Comparison of ENCODE assay signal across 25 cellular contexts in genomic region chr1:119097380-119097779, GRCh38. TPM values are rescaled to one million over a fixed set of nuclear protein-coding genes. Genes with fewer than 3 reads are reported as not detected.
DNase-seq lines count a peak whose midpoint lies in the region; ATAC-seq, FAIRE-seq and TF ChIP-seq lines count a peak whose summit lies in the region.
"Had no signal": no experiment of that assay in that cellular context is flagged by ENCODE, and none has a peak within 500 bp of the region (broad histone marks: within the 10 kb centered on the region; RNA-seq: fewer than 3 reads in every experiment).

No MANE protein-coding gene starts in this region.

- no peak for TF ChIP-seq CTCF in H1 (IDR thresholded peaks at IDR 0.05; ENCODE audit: control extremely low read depth in 1 of 3, insufficient read depth in 1 of 3, low read depth in 1 of 3, low read length in 3 of 3)

- H3K9ac ChIP-seq in H1 (replicated peaks in 1 of 4; ENCODE audit: extremely low read depth in 1 of 4, low read depth in 3 of 4, low read length in 3 of 4): no peak overlapping the region

- TF ChIP-seq EP300 in H1 (IDR thresholded peaks at IDR 0.05; ENCODE audit: borderline replicate concordance in 1 of 2, low read depth in 2 of 2, low read length in 2 of 2): no peak

- no peak overlapping the region for H3K27ac Mint-ChIP-seq in activated CD4-positive, alpha-beta memory T cell treated with anti-CD3 and anti-CD28 coated beads, Interleukin-2, amount 10 ng/mL, durations not matched to agents 7 days and 5 days
- H3K27ac Mint-ChIP-seq: activated naive CD4-positive, alpha-beta T cell treated with anti-CD3 and anti-CD28 coated beads for 36 hours had no signal

- H3K56ac ChIP-seq in H1 (replicated peaks; ENCODE audit: insufficient read length, low read depth, low read length): no peak overlapping the region

- no peak for TF ChIP-seq RAD21 in H1 (IDR thresholded peaks at IDR 0.05 in 1 of 2, conservative IDR thresholded peaks at IDR 0.05 in 1 of 2; ENCODE audit: low read depth in 2 of 2, low read length in 2 of 2)

- FAIRE-seq in H1 (lab: Jason Lieb, UNC): peak; percentile 48
- no peak for FAIRE-seq in urothelium cell line (lab: Jason Lieb, UNC)
- FAIRE-seq: endometrium had no signal

- no peaks in the 10 kb centered on the region; the same call in 1 of the 2 replicates for H3K23me2 ChIP-seq in H1 (ENCODE audit: low read depth, low read length)

- H4K8ac ChIP-seq in H1 (ENCODE audit: extremely low read depth, insufficient read depth, low read length): no peak overlapping the region

- H3K23ac ChIP-seq in H1 (ENCODE audit: insufficient read length): no peak overlapping the region

- POLR2A ChIA-PET in H1 (lab: Charles Lee; ENCODE audit: partially characterized antibody): no interaction called here
- POLR2A ChIA-PET in activated CD4-positive, alpha-beta memory T cell treated with anti-CD3 and anti-CD28 coated beads, Interleukin-2, amount 10 ng/mL, durations not matched to agents 7 days and 5 days (lab: Charles Lee): no interaction called here

- no peak overlapping the region for H3K4me3 ChIP-seq in H1 (ENCODE audit: extremely low read depth in 1 of 4, insufficient read depth in 2 of 4, low read depth in 3 of 4, low read length in 4 of 4)
- H3K4me3 ChIP-seq: ascending aorta, colonic mucosa, left ventricle myocardium inferior, PC-9, spleen had no signal

- no peaks in the 10 kb centered on the region for H3K27me3 Mint-ChIP-seq in activated CD4-positive, alpha-beta memory T cell treated with anti-CD3 and anti-CD28 coated beads, Interleukin-2, amount 10 ng/mL, durations not matched to agents 7 days and 5 days

- H3K14ac ChIP-seq in H1 (ENCODE audit: insufficient read length): no peak overlapping the region

- H4K20me1 ChIP-seq in H1 (replicated peaks in 1 of 2; ENCODE audit: control insufficient read depth in 1 of 2, insufficient read depth in 2 of 2, low read length in 2 of 2): no peaks in the 10 kb centered on the region

- H4K91ac ChIP-seq in H1 (replicated peaks; ENCODE audit: insufficient read length, low read length): no peak overlapping the region

- no peak overlapping the region for H2BK120ac ChIP-seq in H1 (replicated peaks; ENCODE audit: low read depth, low read length)

- H2AK5ac ChIP-seq in H1 (ENCODE audit: low read depth, low read length): 0 out of 2 replicates have a peak overlapping the region, but pooled peaks have one; percentile 43

- H3K27ac ChIP-seq in H1 (ENCODE audit: low read depth, low read length): no peak overlapping the region
- H3K27ac ChIP-seq: ascending aorta, colonic mucosa, left ventricle myocardium inferior, neutrophil, PC-9, spleen, WERI-Rb-1 had no signal

- WGBS in H1 (ENCODE audit: extremely low coverage in 1 of 2, insufficient coverage in 1 of 2, insufficient read length in 1 of 2, insufficient replicate concordance in 2 of 2, low coverage in 1 of 2, low lambda C conversion rate in 2 of 2, missing lambda C conversion rate in 1 of 2), 2 experiments: 69% methylated on average over 3 of the region's 3 CpGs; no CpG with 5 or more reads in 1 of the 2 experiments

- no peak overlapping the region for H2BK20ac ChIP-seq in H1 (ENCODE audit: low read length)

- no peak overlapping the region for H2BK12ac ChIP-seq in H1 (ENCODE audit: low read depth, low read length)

- no peak overlapping the region for H3K4ac ChIP-seq in H1 (replicated peaks; ENCODE audit: insufficient read length, low read depth, low read length)

- no peak overlapping the region for H4K5ac ChIP-seq in H1 (ENCODE audit: insufficient read length, low read depth, low read length)

- H2AFZ ChIP-seq in H1 (ENCODE audit: low read length): no peak overlapping the region
- H2AFZ ChIP-seq: PC-9 had no signal

- H3K79me2 ChIP-seq in H1 (ENCODE audit: control insufficient read depth in 1 of 2, insufficient read depth in 2 of 2, low read length in 2 of 2): no peaks in the 10 kb centered on the region

- CTCF ChIA-PET in H1 (lab: Charles Lee; ENCODE audit: partially characterized antibody): no interaction called here
- CTCF ChIA-PET in activated CD4-positive, alpha-beta memory T cell treated with anti-CD3 and anti-CD28 coated beads, Interleukin-2, amount 10 ng/mL, durations not matched to agents 7 days and 5 days (lab: Charles Lee): no interaction called here

- no peak overlapping the region for H3K18ac ChIP-seq in H1 (ENCODE audit: extremely low read depth, low read length)

- H3K4me3 Mint-ChIP-seq in activated CD4-positive, alpha-beta memory T cell treated with anti-CD3 and anti-CD28 coated beads, Interleukin-2, amount 10 ng/mL, durations not matched to agents 7 days and 5 days: no peak overlapping the region
- H3K4me3 Mint-ChIP-seq: activated naive CD4-positive, alpha-beta T cell treated with anti-CD3 and anti-CD28 coated beads for 36 hours had no signal

- no peaks in the 10 kb centered on the region for H3K36me3 ChIP-seq in H1 (ENCODE audit: control insufficient read depth in 2 of 4, insufficient read depth in 4 of 4, low read length in 3 of 4)
- H3K36me3 ChIP-seq: ascending aorta, colonic mucosa, left ventricle myocardium inferior, neutrophil, spleen, WERI-Rb-1 had no signal

- TF ChIP-seq POLR2A in H1 (IDR thresholded peaks at IDR 0.05; ENCODE audit: control extremely low read depth in 1 of 2, low read depth in 2 of 2, low read length in 2 of 2): no peak

- no peak overlapping the region for H3K4me2 ChIP-seq in H1 (ENCODE audit: insufficient read depth in 1 of 2, low read depth in 2 of 2, low read length in 2 of 2)
- H3K4me2 ChIP-seq: PC-9 had no signal

- H2BK15ac ChIP-seq in H1 (ENCODE audit: low read length): no peak overlapping the region

- no peaks in the 10 kb centered on the region for H3K36me3 Mint-ChIP-seq in activated CD4-positive, alpha-beta memory T cell treated with anti-CD3 and anti-CD28 coated beads, Interleukin-2, amount 10 ng/mL, durations not matched to agents 7 days and 5 days (ENCODE audit: low read depth)

- H3K79me1 ChIP-seq in H1 (ENCODE audit: low read depth, low read length): no peaks in the 10 kb centered on the region

- DNase-seq in EH (ENCODE audit: low read depth) (peak; percentile 21), MV-4-11 (lab: John Stamatoyannopoulos, UW) (peak; percentile 11), H1 (ENCODE audit: low read depth in 1 of 2, low spot score in 2 of 2) (no peak), myocyte (ENCODE audit: low read depth) (peak; percentile 87), urothelium cell line (ENCODE audit: low spot score) (no peak)
- no peak for DNase-seq in activated CD4-positive, alpha-beta memory T cell treated with anti-CD3 and anti-CD28 coated beads, Interleukin-2, amount 10 ng/mL, durations not matched to agents 7 days and 5 days
- DNase-seq: activated CD4-positive, alpha-beta T cell treated with anti-CD3 and anti-CD28 coated beads, Interleukin-2, amount 50 U/mL, for 4 hours; activated naive CD4-positive, alpha-beta T cell treated with anti-CD3 and anti-CD28 coated beads for 36 hours; activated T-cell treated with anti-CD3 and anti-CD28 coated beads, Interleukin-2, amount 50 U/mL, for 1 hour; AML-193; colonic mucosa; COR-L47; left ventricle myocardium inferior; NCI-H1436 treated with DMSO at 0.1 percent for 48 hours; NCI-H2171 treated with DMSO at 0.1 percent for 48 hours; NCI-H774; PC-9; spleen; stimulated activated CD8-positive, alpha-beta memory T cell treated with anti-CD3 and anti-CD28 coated beads, Interleukin-4, amount 100 ng/mL, for 48 hours; WERI-Rb-1 had no signal

- H3K9me3 ChIP-seq in H1 (ENCODE audit: insufficient read depth in 2 of 2, low read depth in 1 of 2, low read length in 1 of 2): no peaks in the 10 kb centered on the region
- H3K9me3 ChIP-seq: ascending aorta, colonic mucosa, left ventricle myocardium inferior, neutrophil, spleen had no signal

- H2BK5ac ChIP-seq in H1 (ENCODE audit: low read depth, low read length): no peak overlapping the region

- H3K4me1 ChIP-seq in H1 (replicated peaks in 1 of 4; ENCODE audit: control insufficient read depth in 3 of 4, insufficient read depth in 4 of 4, low read length in 3 of 4): no peaks in the 10 kb centered on the region; a peak in 1 of 7 replicates
- H3K4me1 ChIP-seq: colonic mucosa, spleen had no signal

- no peaks in the 10 kb centered on the region for H3K27me3 ChIP-seq in H1 (replicated peaks in 1 of 4; ENCODE audit: control insufficient read depth in 3 of 4, extremely low read depth in 1 of 4, insufficient read depth in 3 of 4, low read length in 3 of 4)
- H3K27me3 ChIP-seq: ascending aorta, colonic mucosa, neutrophil, spleen had no signal

- peaks cover 2% of the 10 kb centered on the region for H3K9me3 Mint-ChIP-seq in activated CD4-positive, alpha-beta memory T cell treated with anti-CD3 and anti-CD28 coated beads, Interleukin-2, amount 10 ng/mL, durations not matched to agents 7 days and 5 days

- ATAC-seq in GM19035 (IDR thresholded peaks at IDR 0.05; ENCODE audit: unreplicated experiment): no peak
- ATAC-seq in HG03460 (IDR thresholded peaks at IDR 0.05; ENCODE audit: unreplicated experiment): no peak

- no peaks in the 10 kb centered on the region for H3K4me1 Mint-ChIP-seq in activated CD4-positive, alpha-beta memory T cell treated with anti-CD3 and anti-CD28 coated beads, Interleukin-2, amount 10 ng/mL, durations not matched to agents 7 days and 5 days

TF ChIP-seq in H1, 55 proteins besides CTCF, POLR2A, EP300 and RAD21:
- no peak for TF ChIP-seq SP4 (IDR thresholded peaks at IDR 0.05; ENCODE audit: low read length)
- no peak for TF ChIP-seq KDM1A (IDR thresholded peaks at IDR 0.05; ENCODE audit: borderline replicate concordance, low read length)
- TF ChIP-seq SP1 (IDR thresholded peaks at IDR 0.05; ENCODE audit: low read depth, low read length): no peak
- no peak for TF ChIP-seq RXRA (IDR thresholded peaks at IDR 0.05; ENCODE audit: insufficient read depth, low read depth, low read length)
TF ChIP-seq in H1: peak in this region for 0.

RNA-seq across cellular contexts. Expression of gene WARS2, which starts 43.1 kb away (rescaled TPM):
- total RNA-seq in H1 (2021; fragmentation: NEBNext Ultra II Directional; extraction: Animal tissue kit (Norgen Biotek cat#: 25700)): 12.9 and 13.8 TPM in 2 replicates
- 3.4 and 4.3 TPM in 2 replicates for polyA plus RNA-seq in H1 (2011; rRNA removed)
- polyA plus RNA-seq in H1 (2011; cell fraction: cytosol; rRNA removed): 6.4 TPM
- polyA plus RNA-seq in H1 (2011; cell fraction: nucleus; rRNA removed): 14.7 TPM
- polyA plus RNA-seq in H1 (2012, experiment 1 of 2): 7.2 to 12.2 TPM (median 9.8 TPM) in 4 replicates
- 1.1 TPM for polyA plus RNA-seq in H1 (2012, experiment 2 of 2)
- 6.4 TPM for polyA plus RNA-seq in H1 (2013, experiment 1 of 2)
- polyA plus RNA-seq in H1 (2013, experiment 2 of 2): 6.0 TPM
- 18.3 and 21.3 TPM in 2 replicates for polyA minus RNA-seq in H1 (2011; rRNA and poly(A)+ RNA removed)
- 7.9 TPM for polyA minus RNA-seq in H1 (2011; cell fraction: cytosol; rRNA and poly(A)+ RNA removed)
- polyA minus RNA-seq in H1 (2011; cell fraction: nucleus; rRNA and poly(A)+ RNA removed): 20.3 TPM
- total RNA-seq in myocyte: 10.4 and 12.8 TPM in 2 replicates
- polyA plus RNA-seq in myocyte (2012): 5.3 TPM
- 10 to 100 TPM in 1 of 2 experiments, 1 to 10 TPM in 1; 9.7 to 11.1 TPM for total RNA-seq in activated CD4-positive, alpha-beta memory T cell treated with anti-CD3 and anti-CD28 coated beads, Interleukin-2, amount 10 ng/mL, durations not matched to agents 7 days and 5 days

Comparison
In these comparisons a context has a peak if more than half of its experiments do, and no peak if none do; other contexts are left out.
1. DNase-seq: peak in EH (single experiment), MV-4-11 (single experiment) and myocyte (single experiment); none in H1 (0 of 2), activated CD4-positive, alpha-beta memory T cell treated with anti-CD3 and anti-CD28 coated beads, Interleukin-2, amount 10 ng/mL, durations not matched to agents 7 days and 5 days (single experiment) and urothelium cell line (single experiment).